Comparison of ENCODE assay signal across 13 cellular contexts in the genomic region with DNA sequence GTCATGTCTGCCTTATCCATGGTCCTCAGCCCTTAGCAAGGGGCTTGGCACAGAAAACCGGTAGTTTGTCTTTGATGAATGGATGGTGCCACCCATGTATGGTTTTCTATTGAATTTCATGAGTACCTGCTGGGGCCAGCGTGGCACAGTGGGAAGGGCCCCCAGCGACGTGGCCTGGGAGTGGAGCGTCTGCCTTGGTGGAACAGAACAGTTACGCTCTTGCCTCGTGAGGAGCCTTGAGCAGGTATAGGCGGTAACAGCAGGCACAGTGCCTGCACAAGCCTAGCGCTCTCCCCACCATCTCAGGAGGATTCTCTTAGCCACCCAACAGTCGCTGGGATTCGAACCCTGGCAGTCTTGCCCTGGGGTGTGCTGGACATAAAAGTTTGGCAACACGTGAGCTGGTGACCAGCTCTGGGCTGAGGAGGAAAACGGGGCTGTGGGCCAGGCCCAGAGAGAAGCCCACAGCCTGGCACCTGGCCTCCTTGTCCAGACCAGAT.
"Had no signal": no experiment of that assay in that cellular context is flagged by ENCODE, and none has a peak within 500 bp of the region (broad histone marks: within the 10 kb centered on the region; RNA-seq: fewer than 3 reads in every experiment).

No MANE protein-coding gene starts in this region.

- H3K4me3 ChIP-seq: gastrocnemius medialis, heart left ventricle, left ventricle myocardium inferior, vagina had no signal

- H3K27me3 Mint-ChIP-seq: activated T-helper 17 cell treated with anti-CD3 and anti-CD28 coated beads, Interleukin-2, amount 50 U/mL, for 72 hours; stimulated activated memory B cell treated with anti-CD40 and anti-IgM and Interleukin-4, amounts not matched to agents 10 μg/mL and 1 μg/mL and 100 μg/mL, for 72 hours had no signal

- H3K4me3 Mint-ChIP-seq: activated naive CD4-positive, alpha-beta T cell treated with anti-CD3 and anti-CD28 coated beads, Interleukin-2, amount 10 ng/mL, durations not matched to agents 7 days and 5 days; activated T-helper 17 cell treated with anti-CD3 and anti-CD28 coated beads, Interleukin-2, amount 50 U/mL, for 72 hours; stimulated activated memory B cell treated with anti-CD40 and anti-IgM and Interleukin-4, amounts not matched to agents 10 μg/mL and 1 μg/mL and 100 μg/mL, for 72 hours had no signal

- H3K27ac ChIP-seq: gastrocnemius medialis, heart left ventricle, left ventricle myocardium inferior, vagina had no signal

- H3K9me3 ChIP-seq: gastrocnemius medialis, vagina had no signal

- ATAC-seq: activated T-helper 17 cell treated with anti-CD3 and anti-CD28 coated beads, Interleukin-2, amount 50 U/mL, for 72 hours; gastrocnemius medialis; heart left ventricle; stimulated activated memory B cell treated with anti-CD40 and anti-IgM and Interleukin-4, amounts not matched to agents 10 μg/mL and 1 μg/mL and 100 μg/mL, for 72 hours had no signal

- H3K4me1 Mint-ChIP-seq: stimulated activated memory B cell treated with anti-CD40 and anti-IgM and Interleukin-4, amounts not matched to agents 10 μg/mL and 1 μg/mL and 100 μg/mL, for 72 hours had no signal

- H3K27me3 ChIP-seq: gastrocnemius medialis, heart left ventricle, vagina had no signal

- H3K27ac Mint-ChIP-seq: activated naive CD4-positive, alpha-beta T cell treated with anti-CD3 and anti-CD28 coated beads, Interleukin-2, amount 10 ng/mL, durations not matched to agents 7 days and 5 days; activated T-helper 17 cell treated with anti-CD3 and anti-CD28 coated beads, Interleukin-2, amount 50 U/mL, for 72 hours; nephron; stimulated activated memory B cell treated with anti-CD40 and anti-IgM and Interleukin-4, amounts not matched to agents 10 μg/mL and 1 μg/mL and 100 μg/mL, for 72 hours had no signal

- DNase-seq: activated CD4-positive, alpha-beta T cell treated with anti-CD3 and anti-CD28 coated beads for 1 hour; activated CD4-positive, alpha-beta T cell treated with anti-CD3 and anti-CD28 coated beads, Interleukin-2, amount 50 U/mL, for 4 hours; activated naive CD4-positive, alpha-beta T cell treated with anti-CD3 and anti-CD28 coated beads, Interleukin-2, amount 10 ng/mL, durations not matched to agents 7 days and 5 days; erythroblast; left ventricle myocardium inferior; T-helper 1 cell; T1000 had no signal
